Comparison of ENCODE assay signal across 8 cellular contexts in the genomic region with DNA sequence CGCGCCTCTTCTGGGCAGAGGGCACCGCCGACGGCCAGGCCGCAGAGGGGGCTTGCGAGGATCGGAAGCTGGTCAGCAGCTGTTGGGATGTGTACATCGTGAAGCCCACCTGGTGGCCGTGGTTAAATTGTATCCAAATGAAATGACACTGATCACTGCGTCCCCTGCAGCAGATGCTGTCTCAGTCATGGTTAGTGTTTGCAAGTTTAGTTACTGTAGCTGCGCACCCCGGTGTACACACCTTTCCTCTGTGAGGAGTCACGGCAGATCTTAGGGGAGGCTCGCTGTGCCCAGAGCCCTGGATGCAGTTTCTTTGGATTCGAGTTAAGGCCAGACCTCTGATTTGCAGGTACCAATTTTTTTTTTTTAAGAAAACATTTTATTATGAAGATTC. TPM values are rescaled to one million over a fixed set of nuclear protein-coding genes. Genes with fewer than 3 reads are reported as not detected.
DNase-seq lines count a peak whose midpoint lies in the region; ATAC-seq lines count a peak whose summit lies in the region.

No MANE protein-coding gene starts in this region.

- H3K9me3 ChIP-seq in iPS-15b (ENCODE audit: control insufficient read depth, insufficient read depth, low read length), result no peaks in the 10 kb centered on the region

- H3K4me3 ChIP-seq in iPS-15b (ENCODE audit: low read depth, low read length), result peak overlapping the region; percentile 90

- H3K4me1 Mint-ChIP-seq in stimulated activated memory B cell treated with anti-CD40 and anti-IgM and Interleukin-4, amounts not matched to agents 10 μg/mL and 1 μg/mL and 100 μg/mL, for 72 hours, result peaks cover 52% of the 10 kb centered on the region

- peaks cover 17 to 22% of the 10 kb centered on the region in 2 donors for H3K36me3 Mint-ChIP-seq in activated naive CD4-positive, alpha-beta T cell treated with anti-CD3 and anti-CD28 coated beads, Interleukin-2, amount 50 U/mL, for 72 hours
- peaks cover 15% of the 10 kb centered on the region for H3K36me3 Mint-ChIP-seq in stimulated activated memory B cell treated with anti-CD40 and anti-IgM and Interleukin-4, amounts not matched to agents 10 μg/mL and 1 μg/mL and 100 μg/mL, for 72 hours

- DNase-seq in NCI-H748 (lab: John Stamatoyannopoulos, UW; ENCODE audit: unreplicated experiment) (peak; percentile 63), NCI-H748 treated with DMSO at 0.1 percent for 48 hours (lab: John Stamatoyannopoulos, UW) (no peak), islet precursor cell (no peak)
- DNase-seq in activated naive CD4-positive, alpha-beta T cell treated with anti-CD3 and anti-CD28 coated beads, Interleukin-2, amount 50 U/mL, for 72 hours (ENCODE audit: low spot score in 2 of 2), result peak in 1 of 2 donors; percentile 23

- no peaks in the 10 kb centered on the region for H3K36me3 ChIP-seq in iPS-15b (ENCODE audit: control insufficient read depth, insufficient read depth, low read length)

- peaks cover 2% of the 10 kb centered on the region for H3K27me3 Mint-ChIP-seq in stimulated activated memory B cell treated with anti-CD40 and anti-IgM and Interleukin-4, amounts not matched to agents 10 μg/mL and 1 μg/mL and 100 μg/mL, for 72 hours

- no peaks in the 10 kb centered on the region for H3K9me3 Mint-ChIP-seq in activated naive CD4-positive, alpha-beta T cell treated with anti-CD3 and anti-CD28 coated beads, Interleukin-2, amount 50 U/mL, for 72 hours
- H3K9me3 Mint-ChIP-seq in stimulated activated memory B cell treated with anti-CD40 and anti-IgM and Interleukin-4, amounts not matched to agents 10 μg/mL and 1 μg/mL and 100 μg/mL, for 72 hours, result no peaks in the 10 kb centered on the region

- peak overlapping the region; percentile 88 to 89 for H3K27ac Mint-ChIP-seq in activated naive CD4-positive, alpha-beta T cell treated with anti-CD3 and anti-CD28 coated beads, Interleukin-2, amount 50 U/mL, for 72 hours
- peak overlapping the region; percentile 95 for H3K27ac Mint-ChIP-seq in stimulated activated memory B cell treated with anti-CD40 and anti-IgM and Interleukin-4, amounts not matched to agents 10 μg/mL and 1 μg/mL and 100 μg/mL, for 72 hours

- H3K4me3 Mint-ChIP-seq in stimulated activated memory B cell treated with anti-CD40 and anti-IgM and Interleukin-4, amounts not matched to agents 10 μg/mL and 1 μg/mL and 100 μg/mL, for 72 hours, result peak overlapping the region; percentile 96

- peak overlapping the region; percentile 58 for H3K9ac ChIP-seq in iPS-15b (ENCODE audit: low read depth, low read length)

- no peaks in the 10 kb centered on the region for H3K4me1 ChIP-seq in iPS-15b (ENCODE audit: control insufficient read depth, insufficient read depth, low read length)

- no peaks in the 10 kb centered on the region for H3K27me3 ChIP-seq in iPS-15b (ENCODE audit: control insufficient read depth, insufficient read depth, low read length)

- ATAC-seq in HG03520 (IDR thresholded peaks at IDR 0.05; ENCODE audit: unreplicated experiment) (peak; percentile 7), GM18519 (IDR thresholded peaks at IDR 0.05; ENCODE audit: low FRiP score, unreplicated experiment) (no peak)
- ATAC-seq in activated naive CD4-positive, alpha-beta T cell treated with anti-CD3 and anti-CD28 coated beads, Interleukin-2, amount 50 U/mL, for 72 hours, result peak; percentile 10 to 14
- ATAC-seq in stimulated activated memory B cell treated with anti-CD40 and anti-IgM and Interleukin-4, amounts not matched to agents 10 μg/mL and 1 μg/mL and 100 μg/mL, for 72 hours, result peak; percentile 29

RNA-seq across cellular contexts. Expression of gene NAA20, which starts 0.7 kb away (rescaled TPM):
- total RNA-seq in activated naive CD4-positive, alpha-beta T cell treated with anti-CD3 and anti-CD28 coated beads, Interleukin-2, amount 50 U/mL, for 72 hours, result 10 to 100 TPM; 50.5 to 67.5 TPM

RNA-seq across cellular contexts. Expression of gene CRNKL1, which starts 34.4 kb away (rescaled TPM):
- total RNA-seq in activated naive CD4-positive, alpha-beta T cell treated with anti-CD3 and anti-CD28 coated beads, Interleukin-2, amount 50 U/mL, for 72 hours, result 10 to 100 TPM; 16.5 to 19.1 TPM

RNA-seq across cellular contexts. Expression of gene CFAP61, which starts 34.5 kb away (rescaled TPM):
- under 1 TPM in 1 of 2 donors, not detected in 1; 0.41 TPM for total RNA-seq in activated naive CD4-positive, alpha-beta T cell treated with anti-CD3 and anti-CD28 coated beads, Interleukin-2, amount 50 U/mL, for 72 hours
